In genomic region chr7:51481421-51481820, GRCh38 we compare ENCODE assay signal across 27 cellular contexts.
"Had no signal": no experiment of that assay in that cellular context is flagged by ENCODE, and none has a peak within 500 bp of the region (broad histone marks: within the 10 kb centered on the region; RNA-seq: fewer than 3 reads in every experiment).

No MANE protein-coding gene starts in this region.

- H3K4me3 Mint-ChIP-seq: activated CD4-positive, alpha-beta memory T cell treated with anti-CD3 and anti-CD28 coated beads, Interleukin-2, amount 10 ng/mL, durations not matched to agents 7 days and 5 days; activated CD4-positive, alpha-beta T cell treated with anti-CD3 and anti-CD28 coated beads, Interleukin-2, amount 10 ng/mL, durations not matched to agents 7 days and 5 days; activated naive CD8-positive, alpha-beta T cell; activated T-cell treated with anti-CD3 and anti-CD28 coated beads, Interleukin-2, amount 50 U/mL, for 24 hours; activated T-cell treated with anti-CD3 and anti-CD28 coated beads, Interleukin-2, amount 50 U/mL, for 72 hours; central memory CD8-positive, alpha-beta T cell had no signal

- H3K4me1 ChIP-seq: esophagus squamous epithelium, gastroesophageal sphincter, heart right ventricle had no signal

- H3K27me3 ChIP-seq: brain microvascular endothelial cell, esophagus squamous epithelium, heart right ventricle had no signal

- H3K4me3 ChIP-seq: esophagus squamous epithelium, gastroesophageal sphincter, heart right ventricle had no signal

- H3K36me3 ChIP-seq: brain microvascular endothelial cell, esophagus squamous epithelium, gastroesophageal sphincter, heart right ventricle had no signal

- H3K4me1 Mint-ChIP-seq: activated CD4-positive, alpha-beta memory T cell treated with anti-CD3 and anti-CD28 coated beads, Interleukin-2, amount 10 ng/mL, durations not matched to agents 7 days and 5 days; activated CD4-positive, alpha-beta T cell treated with anti-CD3 and anti-CD28 coated beads, Interleukin-2, amount 10 ng/mL, durations not matched to agents 7 days and 5 days; central memory CD8-positive, alpha-beta T cell had no signal

- H3K27ac Mint-ChIP-seq: activated CD4-positive, alpha-beta memory T cell treated with anti-CD3 and anti-CD28 coated beads, Interleukin-2, amount 10 ng/mL, durations not matched to agents 7 days and 5 days; activated CD4-positive, alpha-beta T cell treated with anti-CD3 and anti-CD28 coated beads, Interleukin-2, amount 10 ng/mL, durations not matched to agents 7 days and 5 days; activated naive CD8-positive, alpha-beta T cell; activated T-cell treated with anti-CD3 and anti-CD28 coated beads, Interleukin-2, amount 50 U/mL, for 24 hours; activated T-cell treated with anti-CD3 and anti-CD28 coated beads, Interleukin-2, amount 50 U/mL, for 72 hours had no signal

- DNase-seq: activated CD4-positive, alpha-beta memory T cell treated with anti-CD3 and anti-CD28 coated beads, Interleukin-2, amount 10 ng/mL, durations not matched to agents 7 days and 5 days; activated CD4-positive, alpha-beta T cell treated with anti-CD3 and anti-CD28 coated beads for 1 hour; activated CD4-positive, alpha-beta T cell treated with anti-CD3 and anti-CD28 coated beads for 4 hours; activated CD4-positive, alpha-beta T cell treated with anti-CD3 and anti-CD28 coated beads, Interleukin-2, amount 10 ng/mL, durations not matched to agents 7 days and 5 days; activated CD4-positive, alpha-beta T cell treated with anti-CD3 and anti-CD28 coated beads, Interleukin-2, amount 50 U/mL, for 4 hours; activated CD4-positive, CD25-positive, alpha-beta regulatory T cell; activated CD8-positive, alpha-beta memory T cell treated with anti-CD3 and anti-CD28 coated beads, Interleukin-2, amount 50 U/mL, for 48 hours; activated gamma-delta T cell treated with Interleukin-2 at 50 U/mL for 16 hours; activated naive CD4-positive, alpha-beta T cell treated with anti-CD3 and anti-CD28 coated beads, Interleukin-2, amount 50 U/mL, for 16 hours; activated naive CD4-positive, alpha-beta T cell treated with Interleukin-2 at 50 U/mL for 16 hours; activated T-cell treated with anti-CD3 and anti-CD28 coated beads for 4 hours; activated T-cell treated with anti-CD3 and anti-CD28 coated beads, Interleukin-2, amount 50 U/mL, for 24 hours; activated T-cell treated with anti-CD3 and anti-CD28 coated beads, Interleukin-2, amount 50 U/mL, for 72 hours; amniotic stem cell; anterior cingulate cortex; brain microvascular endothelial cell; cortex of kidney; dermis blood vessel endothelial cell; effector CD8-positive, alpha-beta T cell; esophagus squamous epithelium; foreskin melanocyte; heart right ventricle; T-helper 2 cell had no signal

- H3K9me3 ChIP-seq: esophagus squamous epithelium, gastroesophageal sphincter, heart right ventricle had no signal

- H3K36me3 Mint-ChIP-seq: activated naive CD8-positive, alpha-beta T cell had no signal

- H3K27me3 Mint-ChIP-seq: activated CD4-positive, alpha-beta memory T cell treated with anti-CD3 and anti-CD28 coated beads, Interleukin-2, amount 10 ng/mL, durations not matched to agents 7 days and 5 days; activated CD4-positive, alpha-beta T cell treated with anti-CD3 and anti-CD28 coated beads, Interleukin-2, amount 10 ng/mL, durations not matched to agents 7 days and 5 days; activated naive CD8-positive, alpha-beta T cell; activated T-cell treated with anti-CD3 and anti-CD28 coated beads, Interleukin-2, amount 50 U/mL, for 24 hours; central memory CD8-positive, alpha-beta T cell had no signal

- H3K9me3 Mint-ChIP-seq: activated CD4-positive, alpha-beta T cell treated with anti-CD3 and anti-CD28 coated beads, Interleukin-2, amount 10 ng/mL, durations not matched to agents 7 days and 5 days; activated T-cell treated with anti-CD3 and anti-CD28 coated beads, Interleukin-2, amount 50 U/mL, for 24 hours had no signal

- H3K27ac ChIP-seq: brain microvascular endothelial cell, epithelial cell of prostate, esophagus squamous epithelium, gastroesophageal sphincter, heart right ventricle had no signal
